ENCODE assay signal across 30 cellular contexts in genomic region chr19:49616945-49617344, GRCh38. TPM values are rescaled to one million over a fixed set of nuclear protein-coding genes. Genes with fewer than 3 reads are reported as not detected.
"Had no signal": no experiment of that assay in that cellular context is flagged by ENCODE, and none has a peak within 500 bp of the region (broad histone marks: within the 10 kb centered on the region; RNA-seq: fewer than 3 reads in every experiment).

No MANE protein-coding gene starts in this region.

- H2AFZ ChIP-seq: neural progenitor cell, parathyroid adenoma had no signal

- H3K27ac ChIP-seq: neural progenitor cell, ovary, parathyroid adenoma, psoas muscle, right lobe of liver, sigmoid colon, suprapubic skin, testis, tibial artery, transverse colon, upper lobe of right lung, uterus had no signal

- FAIRE-seq: small intestine had no signal

- DNase-seq: natural killer cell; occipital lobe; ovary; posterior cingulate gyrus; psoas muscle; right lobe of liver; sigmoid colon; small intestine; stimulated activated CD4-positive, alpha-beta T cell treated with anti-CD3 and anti-CD28 coated beads, Interleukin-15, amount 100 ng/mL, for 24 hours; stimulated activated CD4-positive, alpha-beta T cell treated with anti-CD3 and anti-CD28 coated beads, Interleukin-2, amount 100 ng/mL, for 24 hours; stimulated activated CD4-positive, alpha-beta T cell treated with anti-CD3 and anti-CD28 coated beads, Interleukin-2, amount 100 ng/mL, for 48 hours; stimulated activated CD4-positive, alpha-beta T cell treated with anti-CD3 and anti-CD28 coated beads, Interleukin-4, amount 100 ng/mL, for 24 hours; stimulated activated naive CD4-positive, alpha-beta T cell; stimulated activated naive CD8-positive, alpha-beta T cell treated with anti-CD3 and anti-CD28 coated beads, Interleukin-15, amount 100 ng/mL, for 72 hours; stimulated activated naive CD8-positive, alpha-beta T cell treated with anti-CD3 and anti-CD28 coated beads, Interleukin-15, Interleukin-2, amounts not matched to agents 100 U/mL and 50 U/mL, for 24 hours; substantia nigra; testis; tibial artery; transverse colon; upper lobe of right lung; uterus had no signal

- H3K4me3 Mint-ChIP-seq: natural killer cell; nephron; neural progenitor cell; stimulated activated memory B cell treated with anti-CD40 and anti-IgM and Interleukin-4, amounts not matched to agents 10 μg/mL and 1 μg/mL and 100 μg/mL, for 72 hours; stimulated activated naive CD8-positive, alpha-beta T cell treated with anti-CD3 and anti-CD28 coated beads, Interleukin-15, amount 100 ng/mL, for 72 hours; type B pancreatic cell had no signal

- H3K4me2 ChIP-seq: neural progenitor cell had no signal

- H3K27ac Mint-ChIP-seq: nephron; neural progenitor cell; progenitor cell of endocrine pancreas; stimulated activated memory B cell treated with anti-CD40 and anti-IgM and Interleukin-4, amounts not matched to agents 10 μg/mL and 1 μg/mL and 100 μg/mL, for 72 hours; type B pancreatic cell had no signal

- H3K36me3 ChIP-seq: ovary, uterus had no signal

- H3K27me3 ChIP-seq: neural progenitor cell, ovary, right lobe of liver, sigmoid colon, suprapubic skin, testis, tibial artery, transverse colon, upper lobe of right lung, uterus had no signal

- H3K4me1 Mint-ChIP-seq: nephron had no signal

- H3K27me3 Mint-ChIP-seq: progenitor cell of endocrine pancreas; stimulated activated memory B cell treated with anti-CD40 and anti-IgM and Interleukin-4, amounts not matched to agents 10 μg/mL and 1 μg/mL and 100 μg/mL, for 72 hours; stimulated activated naive CD8-positive, alpha-beta T cell treated with anti-CD3 and anti-CD28 coated beads, Interleukin-15, amount 100 ng/mL, for 72 hours; type B pancreatic cell had no signal

- ATAC-seq: natural killer cell; psoas muscle; right cardiac atrium; right lobe of liver; stimulated activated memory B cell treated with anti-CD40 and anti-IgM and Interleukin-4, amounts not matched to agents 10 μg/mL and 1 μg/mL and 100 μg/mL, for 72 hours; stimulated activated naive CD8-positive, alpha-beta T cell treated with anti-CD3 and anti-CD28 coated beads, Interleukin-15, amount 100 ng/mL, for 72 hours; stimulated activated naive CD8-positive, alpha-beta T cell treated with anti-CD3 and anti-CD28 coated beads, Interleukin-15, Interleukin-2, amounts not matched to agents 100 U/mL and 50 U/mL, for 24 hours; upper lobe of right lung had no signal

- H3K9me3 Mint-ChIP-seq: natural killer cell; nephron; neural progenitor cell; stimulated activated memory B cell treated with anti-CD40 and anti-IgM and Interleukin-4, amounts not matched to agents 10 μg/mL and 1 μg/mL and 100 μg/mL, for 72 hours; stimulated activated naive CD8-positive, alpha-beta T cell treated with anti-CD3 and anti-CD28 coated beads, Interleukin-15, amount 100 ng/mL, for 72 hours; type B pancreatic cell had no signal

- H3K9ac ChIP-seq: neural progenitor cell, parathyroid adenoma had no signal

- H3K4me1 ChIP-seq: neural progenitor cell, parathyroid adenoma, right lobe of liver, testis, transverse colon, upper lobe of right lung, uterus had no signal

- H3K36me3 Mint-ChIP-seq: natural killer cell had no signal

- H3K9me3 ChIP-seq: ovary, psoas muscle, right lobe of liver, sigmoid colon, suprapubic skin, testis, tibial artery, transverse colon, upper lobe of right lung, uterus had no signal

- H3K4me3 ChIP-seq: neural progenitor cell, ovary, psoas muscle, right lobe of liver, sigmoid colon, suprapubic skin, testis, tibial artery, transverse colon, upper lobe of right lung, uterus had no signal

RNA-seq across cellular contexts. Expression of gene PRRG2, which starts 35.8 kb away (rescaled TPM):
- total RNA-seq: skeletal muscle tissue had no signal
